9 cellular contexts compared by ENCODE assay signal in the genomic region with DNA sequence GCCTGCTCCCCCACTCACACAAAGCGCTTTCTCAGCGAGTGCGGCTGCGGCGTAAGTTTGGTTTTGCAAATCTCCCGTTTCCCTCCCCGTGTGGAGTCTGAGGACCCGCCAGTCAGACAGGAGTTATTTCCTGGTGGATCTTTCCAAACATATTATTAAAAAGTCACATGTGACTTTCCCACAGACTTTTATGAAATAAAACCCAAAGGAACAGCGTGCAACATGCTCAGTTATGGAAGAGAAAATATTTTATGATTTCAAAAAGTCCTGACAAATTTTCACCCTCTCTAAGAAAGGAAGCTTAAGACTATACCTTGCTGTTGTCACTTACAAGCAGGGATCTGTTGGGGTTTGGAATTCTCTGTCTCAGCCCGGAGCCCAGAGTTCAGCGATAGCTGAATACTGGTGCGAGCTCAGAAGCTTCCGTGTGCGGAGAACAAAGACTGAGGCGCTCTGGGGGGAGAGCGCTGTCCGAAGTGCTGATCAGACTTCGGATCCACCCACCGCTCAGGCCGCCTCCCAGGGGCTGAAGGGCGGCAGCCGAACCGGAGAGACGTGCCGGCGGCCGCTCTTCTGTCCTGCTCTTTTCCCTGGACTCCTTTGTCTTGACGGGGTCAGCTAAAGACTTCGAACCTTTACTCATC. TPM values are rescaled to one million over a fixed set of nuclear protein-coding genes. Genes with fewer than 3 reads are reported as not detected.
DNase-seq lines count a peak whose midpoint lies in the region; ATAC-seq and TF ChIP-seq lines count a peak whose summit lies in the region.
"Had no signal": no experiment of that assay in that cellular context is flagged by ENCODE, and none has a peak within 500 bp of the region (broad histone marks: within the 10 kb centered on the region; RNA-seq: fewer than 3 reads in every experiment).

No MANE protein-coding gene starts in this region.

- no peaks in the 10 kb centered on the region for H3K9me3 Mint-ChIP-seq in progenitor cell of endocrine pancreas (ENCODE audit: low read depth)

- H3K36me3 ChIP-seq in effector memory CD4-positive, alpha-beta T cell (ENCODE audit: control insufficient read depth, insufficient read depth, low read length), result no peaks in the 10 kb centered on the region

- no peaks in the 10 kb centered on the region for H3K4me1 ChIP-seq in effector memory CD4-positive, alpha-beta T cell (ENCODE audit: control insufficient read depth, insufficient read depth, low read length, poor library complexity, severe bottlenecking)

- TF ChIP-seq CTCF in fibroblast of the aortic adventitia (IDR thresholded peaks at IDR 0.05; ENCODE audit: insufficient read depth, low read length) (no peak), progenitor cell of endocrine pancreas (IDR thresholded peaks at IDR 0.05; ENCODE audit: unreplicated experiment) (no peak)

- H3K27ac ChIP-seq in effector memory CD4-positive, alpha-beta T cell (ENCODE audit: insufficient read depth, low read length, poor library complexity, severe bottlenecking), result no peak overlapping the region

- no peak overlapping the region for H3K27ac Mint-ChIP-seq in T-helper 17 cell
- no peak overlapping the region for H3K27ac Mint-ChIP-seq in progenitor cell of endocrine pancreas

- peaks cover 61% of the 10 kb centered on the region for H3K27me3 Mint-ChIP-seq in T-helper 17 cell
- peaks cover 66% of the 10 kb centered on the region for H3K27me3 Mint-ChIP-seq in progenitor cell of endocrine pancreas

- H3K4me3 Mint-ChIP-seq in T-helper 17 cell, result no peak overlapping the region
- H3K4me3 Mint-ChIP-seq in progenitor cell of endocrine pancreas (ENCODE audit: low read depth), result peak overlapping the region; percentile 60

- H3K4me1 Mint-ChIP-seq in T-helper 17 cell, result peaks cover 7% of the 10 kb centered on the region
- H3K4me1 Mint-ChIP-seq in progenitor cell of endocrine pancreas (ENCODE audit: low read depth), result peaks cover 4% of the 10 kb centered on the region

- H3K36me3 Mint-ChIP-seq in T-helper 17 cell (ENCODE audit: low read depth) (peaks cover 3% of the 10 kb centered on the region), progenitor cell of endocrine pancreas (ENCODE audit: insufficient read depth) (no peaks in the 10 kb centered on the region)

- DNase-seq in activated gamma-delta T cell treated with Interleukin-2 at 50 U/mL for 16 hours, result peak; percentile 22
- no peak for DNase-seq in activated gamma-delta T cell (lab: John Stamatoyannopoulos, UW)
- DNase-seq in T-helper 17 cell, result no peak
- peak; percentile 53 for DNase-seq in fibroblast of the aortic adventitia (ENCODE audit: low read depth)
- DNase-seq in progenitor cell of endocrine pancreas (ENCODE audit: low spot score, unreplicated experiment), result peak; percentile 72
- no peak for DNase-seq in effector memory CD4-positive, alpha-beta T cell

- H3K9me3 ChIP-seq in T-helper 17 cell (ENCODE audit: control insufficient read depth, low read length, poor library complexity, severe bottlenecking), result no peaks in the 10 kb centered on the region
- no peaks in the 10 kb centered on the region for H3K9me3 ChIP-seq in effector memory CD4-positive, alpha-beta T cell (ENCODE audit: control insufficient read depth, low read length)

- peak; percentile 51 for ATAC-seq in T-helper 17 cell
- no peak for ATAC-seq in HG03439 (IDR thresholded peaks at IDR 0.05; ENCODE audit: unreplicated experiment)
- no peak for ATAC-seq in GM21723 (IDR thresholded peaks at IDR 0.05; ENCODE audit: unreplicated experiment)

- no peak overlapping the region for H3K4me3 ChIP-seq in fibroblast of the aortic adventitia (ENCODE audit: low read depth, low read length)
- no peak overlapping the region for H3K4me3 ChIP-seq in effector memory CD4-positive, alpha-beta T cell (ENCODE audit: insufficient read depth, low read depth, low read length, poor library complexity, severe bottlenecking)

- H3K27me3 ChIP-seq in effector memory CD4-positive, alpha-beta T cell (replicated peaks; ENCODE audit: control insufficient read depth, insufficient read depth, low read length, poor library complexity, severe bottlenecking), result peaks cover 30% of the 10 kb centered on the region

RNA-seq across cellular contexts. Expression of gene MYT1, which starts 2.5 kb away (rescaled TPM):
- not detected for total RNA-seq in T-helper 17 cell
- total RNA-seq in fibroblast of the aortic adventitia (ENCODE audit: low replicate concordance), result not detected in 2 replicates
- 1.9 and 2.3 TPM in 2 replicates for total RNA-seq in progenitor cell of endocrine pancreas
- total RNA-seq: T-helper 2 cell treated with Interferon-gamma antibody and Interleukin-4, amounts not matched to agents 100 ng/mL and 5 ng/mL, for 36 hours had no signal

RNA-seq across cellular contexts. Expression of gene NPBWR2, which starts 54.4 kb away (rescaled TPM):
- not detected for total RNA-seq in T-helper 17 cell
- total RNA-seq in fibroblast of the aortic adventitia (ENCODE audit: low replicate concordance), result not detected in 2 replicates
- not detected in 2 replicates for total RNA-seq in progenitor cell of endocrine pancreas
- total RNA-seq: T-helper 2 cell treated with Interferon-gamma antibody and Interleukin-4, amounts not matched to agents 100 ng/mL and 5 ng/mL, for 36 hours had no signal

Comparison
In these comparisons a context has a peak if more than half of its experiments do, and no peak if none do; other contexts are left out.
1. DNase-seq: peak in activated gamma-delta T cell treated with Interleukin-2 at 50 U/mL for 16 hours (single experiment), fibroblast of the aortic adventitia (single experiment) and progenitor cell of endocrine pancreas (single experiment); none in activated gamma-delta T cell (single experiment), T-helper 17 cell (0 of 3) and effector memory CD4-positive, alpha-beta T cell (0 of 3).